8 cellular contexts compared by ENCODE assay signal in genomic region chr2:12169721-12170120, GRCh38.
DNase-seq lines count a peak whose midpoint lies in the region; ATAC-seq and TF ChIP-seq lines count a peak whose summit lies in the region.

No MANE protein-coding gene starts in this region.

- peak overlapping the region; percentile 82 for H3K27ac Mint-ChIP-seq in nephron progenitor cell

- no peak for TF ChIP-seq CTCF in nephron progenitor cell (IDR thresholded peaks at IDR 0.05)

- H3K9me3 ChIP-seq in BLaER1, result peaks cover 20% of the 10 kb centered on the region; the same call in 1 of the 2 replicates

- peaks cover 87% of the 10 kb centered on the region for H3K4me1 ChIP-seq in BLaER1

- DNase-seq in epithelial cell of prostate (ENCODE audit: low read depth, low spot score) (no peak), nephron progenitor cell (no peak), NCI-H748 (lab: John Stamatoyannopoulos, UW; ENCODE audit: unreplicated experiment) (no peak), OCI-M1 (lab: John Stamatoyannopoulos, UW) (no peak)

- H3K27me3 ChIP-seq in BLaER1, result no peaks in the 10 kb centered on the region

- H3K36me3 Mint-ChIP-seq in nephron progenitor cell (ENCODE audit: low read depth), result no peaks in the 10 kb centered on the region

- H3K9me3 Mint-ChIP-seq in nephron progenitor cell, result no peaks in the 10 kb centered on the region

- no peaks in the 10 kb centered on the region for H3K36me3 ChIP-seq in BLaER1

- peaks cover 36% of the 10 kb centered on the region for H3K4me1 Mint-ChIP-seq in nephron progenitor cell

- H3K9ac ChIP-seq in BLaER1, result peak overlapping the region; percentile 73

- H4K20me1 ChIP-seq in BLaER1, result no peaks in the 10 kb centered on the region

- H3K4me2 ChIP-seq in BLaER1, result peak overlapping the region; percentile 90

- peak; percentile 60 for ATAC-seq in SK-N-SH treated with all-trans-retinoic acid at 6 μM for 48 hours
- ATAC-seq in GM19397 (IDR thresholded peaks at IDR 0.05; ENCODE audit: unreplicated experiment), result no peak
- no peak for ATAC-seq in GM18858 (IDR thresholded peaks at IDR 0.05; ENCODE audit: unreplicated experiment)

- peak overlapping the region; percentile 57 for H3K4me3 ChIP-seq in BLaER1

- H3K4me3 Mint-ChIP-seq in nephron progenitor cell, result no peak overlapping the region

- H3K27ac ChIP-seq in BLaER1 (peak overlapping the region; percentile 90), epithelial cell of prostate (peak overlapping the region; percentile 56)

- H3K27me3 Mint-ChIP-seq in nephron progenitor cell (ENCODE audit: low read depth, poor library complexity), result peaks cover 2% of the 10 kb centered on the region

TF ChIP-seq in SK-N-SH treated with all-trans-retinoic acid at 6 μM for 48 hours, 23 proteins besides CTCF, POLR2A, EP300 and RAD21:
- TF ChIP-seq ISL1 (CRISPR knock-in tag; IDR thresholded peaks at IDR 0.05) (no peak), ZNF565 (CRISPR knock-in tag; conservative IDR thresholded peaks at IDR 0.05; ENCODE audit: low read depth) (no peak), BACH2 (CRISPR knock-in tag; IDR thresholded peaks at IDR 0.05; ENCODE audit: borderline replicate concordance) (no peak), ESRRG (CRISPR knock-in tag; IDR thresholded peaks at IDR 0.05) (no peak), CSDC2 (CRISPR knock-in tag; IDR thresholded peaks at IDR 0.05) (no peak), TOX (CRISPR knock-in tag; IDR thresholded peaks at IDR 0.05; ENCODE audit: borderline replicate concordance) (no peak), GLIS3 (CRISPR knock-in tag; IDR thresholded peaks at IDR 0.05) (no peak), ZC3H10 (CRISPR knock-in tag; IDR thresholded peaks at IDR 0.05) (no peak)
- TF ChIP-seq, protein P1, sequence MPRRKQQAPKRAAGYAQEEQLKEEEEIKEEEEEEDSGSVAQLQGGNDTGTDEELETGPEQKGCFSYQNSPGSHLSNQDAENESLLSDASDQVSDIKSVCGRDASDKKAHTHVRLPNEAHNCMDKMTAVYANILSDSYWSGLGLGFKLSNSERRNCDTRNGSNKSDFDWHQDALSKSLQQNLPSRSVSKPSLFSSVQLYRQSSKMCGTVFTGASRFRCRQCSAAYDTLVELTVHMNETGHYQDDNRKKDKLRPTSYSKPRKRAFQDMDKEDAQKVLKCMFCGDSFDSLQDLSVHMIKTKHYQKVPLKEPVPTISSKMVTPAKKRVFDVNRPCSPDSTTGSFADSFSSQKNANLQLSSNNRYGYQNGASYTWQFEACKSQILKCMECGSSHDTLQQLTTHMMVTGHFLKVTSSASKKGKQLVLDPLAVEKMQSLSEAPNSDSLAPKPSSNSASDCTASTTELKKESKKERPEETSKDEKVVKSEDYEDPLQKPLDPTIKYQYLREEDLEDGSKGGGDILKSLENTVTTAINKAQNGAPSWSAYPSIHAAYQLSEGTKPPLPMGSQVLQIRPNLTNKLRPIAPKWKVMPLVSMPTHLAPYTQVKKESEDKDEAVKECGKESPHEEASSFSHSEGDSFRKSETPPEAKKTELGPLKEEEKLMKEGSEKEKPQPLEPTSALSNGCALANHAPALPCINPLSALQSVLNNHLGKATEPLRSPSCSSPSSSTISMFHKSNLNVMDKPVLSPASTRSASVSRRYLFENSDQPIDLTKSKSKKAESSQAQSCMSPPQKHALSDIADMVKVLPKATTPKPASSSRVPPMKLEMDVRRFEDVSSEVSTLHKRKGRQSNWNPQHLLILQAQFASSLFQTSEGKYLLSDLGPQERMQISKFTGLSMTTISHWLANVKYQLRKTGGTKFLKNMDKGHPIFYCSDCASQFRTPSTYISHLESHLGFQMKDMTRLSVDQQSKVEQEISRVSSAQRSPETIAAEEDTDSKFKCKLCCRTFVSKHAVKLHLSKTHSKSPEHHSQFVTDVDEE (CRISPR knock-in tag; IDR thresholded peaks at IDR 0.05), result no peak
- TF ChIP-seq, protein P2, sequence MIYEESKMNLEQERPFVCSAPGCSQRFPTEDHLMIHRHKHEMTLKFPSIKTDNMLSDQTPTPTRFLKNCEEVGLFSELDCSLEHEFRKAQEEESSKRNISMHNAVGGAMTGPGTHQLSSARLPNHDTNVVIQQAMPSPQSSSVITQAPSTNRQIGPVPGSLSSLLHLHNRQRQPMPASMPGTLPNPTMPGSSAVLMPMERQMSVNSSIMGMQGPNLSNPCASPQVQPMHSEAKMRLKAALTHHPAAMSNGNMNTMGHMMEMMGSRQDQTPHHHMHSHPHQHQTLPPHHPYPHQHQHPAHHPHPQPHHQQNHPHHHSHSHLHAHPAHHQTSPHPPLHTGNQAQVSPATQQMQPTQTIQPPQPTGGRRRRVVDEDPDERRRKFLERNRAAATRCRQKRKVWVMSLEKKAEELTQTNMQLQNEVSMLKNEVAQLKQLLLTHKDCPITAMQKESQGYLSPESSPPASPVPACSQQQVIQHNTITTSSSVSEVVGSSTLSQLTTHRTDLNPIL (CRISPR knock-in tag; IDR thresholded peaks at IDR 0.05; ENCODE audit: low read depth), result no peak
- TF ChIP-seq, protein P3, sequence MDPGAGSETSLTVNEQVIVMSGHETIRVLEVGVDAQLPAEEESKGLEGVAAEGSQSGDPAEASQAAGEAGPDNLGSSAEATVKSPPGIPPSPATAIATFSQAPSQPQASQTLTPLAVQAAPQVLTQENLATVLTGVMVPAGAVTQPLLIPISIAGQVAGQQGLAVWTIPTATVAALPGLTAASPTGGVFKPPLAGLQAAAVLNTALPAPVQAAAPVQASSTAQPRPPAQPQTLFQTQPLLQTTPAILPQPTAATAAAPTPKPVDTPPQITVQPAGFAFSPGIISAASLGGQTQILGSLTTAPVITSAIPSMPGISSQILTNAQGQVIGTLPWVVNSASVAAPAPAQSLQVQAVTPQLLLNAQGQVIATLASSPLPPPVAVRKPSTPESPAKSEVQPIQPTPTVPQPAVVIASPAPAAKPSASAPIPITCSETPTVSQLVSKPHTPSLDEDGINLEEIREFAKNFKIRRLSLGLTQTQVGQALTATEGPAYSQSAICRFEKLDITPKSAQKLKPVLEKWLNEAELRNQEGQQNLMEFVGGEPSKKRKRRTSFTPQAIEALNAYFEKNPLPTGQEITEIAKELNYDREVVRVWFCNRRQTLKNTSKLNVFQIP (CRISPR knock-in tag; IDR thresholded peaks at IDR 0.05; ENCODE audit: borderline replicate concordance, low read depth), result no peak
